Comparison of ENCODE assay signal across 7 cellular contexts in the genomic region with DNA sequence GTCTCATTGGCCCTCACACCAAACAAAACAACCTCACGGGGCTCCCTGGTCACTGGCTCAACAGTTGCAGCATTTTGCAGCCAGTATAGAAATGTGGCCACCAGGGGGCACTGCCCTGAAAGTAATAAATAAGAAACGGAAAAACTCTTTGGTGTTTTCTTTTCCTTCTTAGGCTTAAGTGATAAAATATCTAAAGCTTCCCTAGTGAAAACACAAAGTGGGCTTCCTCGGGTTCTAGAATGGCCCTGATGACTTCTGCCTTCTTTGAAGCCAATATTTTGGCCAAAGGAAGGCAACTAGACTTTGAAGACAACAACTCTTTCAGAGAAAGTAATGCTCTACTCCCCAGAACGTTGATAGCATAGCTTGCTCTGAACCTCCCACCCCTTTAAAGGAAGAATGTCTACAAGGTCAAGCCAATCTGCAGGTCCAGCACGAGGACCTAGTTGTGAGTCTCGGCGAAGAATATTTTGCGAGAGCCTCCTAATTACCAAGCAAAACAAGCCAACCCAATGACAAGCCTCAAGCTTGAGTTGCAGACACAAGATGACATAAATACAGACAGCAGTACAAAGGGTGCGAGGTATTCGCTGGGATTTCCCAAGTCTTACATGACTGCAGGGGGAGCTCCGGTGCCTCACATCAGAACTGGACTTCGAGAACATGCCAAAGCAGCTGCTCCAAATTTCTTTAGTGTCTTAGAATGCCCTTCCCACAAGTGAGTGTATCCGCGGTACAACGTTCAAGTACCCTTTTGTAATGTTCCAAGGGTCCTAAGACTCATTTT. TPM values are rescaled to one million over a fixed set of nuclear protein-coding genes. Genes with fewer than 3 reads are reported as not detected.
DNase-seq lines count a peak whose midpoint lies in the region; ATAC-seq and TF ChIP-seq lines count a peak whose summit lies in the region.

No MANE protein-coding gene starts in this region.

- CTCF ChIA-PET in T-cell (lab: Charles Lee), result interaction anchor here (0.6 to 3.4 kb wide), 36 partner anchors 8 to 1248 kb away, joined by 3 to 66 read pairs (median 4); a partner anchor contains a TSS

- H3K9ac ChIP-seq in rectal smooth muscle tissue (ENCODE audit: low read length), result no peak overlapping the region

- intact Hi-C loops in right cardiac atrium (cut with DNase I) (loop anchor here (5.0 to 10.0 kb wide), 5 partner anchors 78 to 161 kb away; no protein-coding TSS in a partner anchor), uterus (cut with DNase I; ENCODE audit: low total_unique reads) (loop anchor here (10.0 kb wide), 1 partner anchor 148 kb away; no protein-coding TSS in a partner anchor)

- WGBS in right cardiac atrium, result 22% methylated on average over 15 of the region's 15 CpGs

- peak overlapping the region; percentile 25 for H3K27ac ChIP-seq in right cardiac atrium (ENCODE audit: low read length)
- peak overlapping the region; percentile 68 for H3K27ac ChIP-seq in rectal smooth muscle tissue (ENCODE audit: low read depth, low read length)
- peak overlapping the region; percentile 96 to 99 for H3K27ac ChIP-seq in uterus

- H3K27me3 Mint-ChIP-seq in T-cell, result no peaks in the 10 kb centered on the region

- H3K4me1 ChIP-seq in right cardiac atrium (ENCODE audit: control insufficient read depth, insufficient read depth, low read length) (peaks cover 9% of the 10 kb centered on the region), rectal smooth muscle tissue (ENCODE audit: control insufficient read depth, insufficient read depth, low read length) (peaks cover 10% of the 10 kb centered on the region), uterus (peaks cover 0 to 5% of the 10 kb centered on the region in 2 donors)

- no peaks in the 10 kb centered on the region for H3K36me3 ChIP-seq in rectal smooth muscle tissue (ENCODE audit: control insufficient read depth, insufficient read depth, low read length)
- no peaks in the 10 kb centered on the region for H3K36me3 ChIP-seq in uterus

- no peaks in the 10 kb centered on the region for H3K36me3 Mint-ChIP-seq in T-cell

- H3K27me3 ChIP-seq in right cardiac atrium (ENCODE audit: control insufficient read depth, insufficient read depth) (no peaks in the 10 kb centered on the region), rectal smooth muscle tissue (ENCODE audit: control insufficient read depth, insufficient read depth, low read length) (no peaks in the 10 kb centered on the region), uterus (no peaks in the 10 kb centered on the region)

- TF ChIP-seq CTCF in GM12875 (IDR thresholded peaks at IDR 0.05; ENCODE audit: borderline replicate concordance, insufficient read depth, low read depth, low read length), result peak; percentile 63
- peak; percentile 58 to 82 (median 68) for TF ChIP-seq CTCF in uterus (IDR thresholded peaks at IDR 0.05)

- ATAC-seq in T-cell (replicated peaks in 1 of 4), result peak in 1 of 4 experiments; percentile 49
- peak in 1 of 2 donors; percentile 7 for ATAC-seq in right cardiac atrium

- H3K9me3 Mint-ChIP-seq in T-cell, result no peaks in the 10 kb centered on the region

- H3K4me3 ChIP-seq in GM12875 (ENCODE audit: low read depth, low read length) (no peak overlapping the region), right cardiac atrium (ENCODE audit: low read length) (peak overlapping the region; percentile 80), rectal smooth muscle tissue (ENCODE audit: low read length) (peak overlapping the region; percentile 78), uterus (peak overlapping the region; percentile 71 to 81)

- POLR2A ChIA-PET in T-cell (lab: Charles Lee), result interaction anchor here (0.6 to 1.0 kb wide), 4 partner anchors 11 to 318 kb away, joined by 3 to 6 read pairs (median 4); no protein-coding TSS in a partner anchor

- peak overlapping the region; percentile 80 to 89 (median 82) for H3K4me3 Mint-ChIP-seq in T-cell

- DNase-seq in NAMALWA (ENCODE audit: low spot score) (peak; percentile 87), T-cell (peak; percentile 21 to 79 (median 67)), amygdala (lab: John Stamatoyannopoulos, UW) (peak in 49 of 56 donors; percentile 7 to 93 (median 55)), right cardiac atrium (peak; percentile 82 to 94 (median 85)), uterus (peak; percentile 75 to 88)

- no peak for TF ChIP-seq POLR2A in uterus (IDR thresholded peaks at IDR 0.05)

- H3K9me3 ChIP-seq in right cardiac atrium (ENCODE audit: control insufficient read depth, low read length) (no peaks in the 10 kb centered on the region), uterus (no peaks in the 10 kb centered on the region)

- peaks cover 22 to 33% (median 29%) of the 10 kb centered on the region in 3 donors for H3K4me1 Mint-ChIP-seq in T-cell

- H3K27ac Mint-ChIP-seq in T-cell, result peak overlapping the region; percentile 89 to 94

RNA-seq across cellular contexts. Expression of a gene that starts 2.6 kb away (rescaled TPM):
- total RNA-seq in T-cell (10 to 100 TPM; 28.0 to 43.0 (median 39.5) TPM), right cardiac atrium (100 to 1,000 TPM; 113 to 135 (median 129) TPM), uterus (10 to 100 TPM; 19.7 to 97.7 (median 26.5) TPM)
- 78.2 TPM for polyA plus RNA-seq in right cardiac atrium

Comparison
In these comparisons a context has a peak if more than half of its experiments do, and no peak if none do; other contexts are left out.
1. H3K27ac ChIP-seq: peak in every context shown above with its lines; median percentile 98 in uterus; 68 in rectal smooth muscle tissue; 25 in right cardiac atrium.